Comparison of ENCODE assay signal across 2 cellular contexts in genomic region chr1:167726038-167726437, GRCh38.
TF ChIP-seq lines count a peak whose summit lies in the region.

No MANE protein-coding gene starts in this region.

TF ChIP-seq in SK-N-SH, 30 proteins besides CTCF, POLR2A, EP300 and RAD21:
- TF ChIP-seq ZBTB33 (IDR thresholded peaks at IDR 0.05; ENCODE audit: borderline replicate concordance, low read depth) (no peak), MAX (IDR thresholded peaks at IDR 0.05; ENCODE audit: low read depth) (no peak), FOXM1 (IDR thresholded peaks at IDR 0.05; ENCODE audit: low read depth) (no peak), REST (IDR thresholded peaks at IDR 0.05; ENCODE audit: low read depth, low read length) (no peak), NFIC (IDR thresholded peaks at IDR 0.05; ENCODE audit: borderline replicate concordance) (no peak), GATA2 (CRISPR knock-in tag; IDR thresholded peaks at IDR 0.05) (no peak), RFX5 (IDR thresholded peaks at IDR 0.05; ENCODE audit: low read length) (no peak), YY1 (IDR thresholded peaks at IDR 0.05; ENCODE audit: low read depth) (no peak), GABPA (IDR thresholded peaks at IDR 0.05; ENCODE audit: low read depth) (no peak), POLR2AphosphoS5 (IDR thresholded peaks at IDR 0.05; ENCODE audit: low read depth, low read length) (no peak), MEF2A (IDR thresholded peaks at IDR 0.05; ENCODE audit: borderline replicate concordance, low read depth) (no peak), SMC3 (IDR thresholded peaks at IDR 0.05; ENCODE audit: low read depth, low read length) (no peak), TAF1 (IDR thresholded peaks at IDR 0.05; ENCODE audit: borderline replicate concordance, low read depth, low read length) (no peak)
- TF ChIP-seq, protein P1, sequence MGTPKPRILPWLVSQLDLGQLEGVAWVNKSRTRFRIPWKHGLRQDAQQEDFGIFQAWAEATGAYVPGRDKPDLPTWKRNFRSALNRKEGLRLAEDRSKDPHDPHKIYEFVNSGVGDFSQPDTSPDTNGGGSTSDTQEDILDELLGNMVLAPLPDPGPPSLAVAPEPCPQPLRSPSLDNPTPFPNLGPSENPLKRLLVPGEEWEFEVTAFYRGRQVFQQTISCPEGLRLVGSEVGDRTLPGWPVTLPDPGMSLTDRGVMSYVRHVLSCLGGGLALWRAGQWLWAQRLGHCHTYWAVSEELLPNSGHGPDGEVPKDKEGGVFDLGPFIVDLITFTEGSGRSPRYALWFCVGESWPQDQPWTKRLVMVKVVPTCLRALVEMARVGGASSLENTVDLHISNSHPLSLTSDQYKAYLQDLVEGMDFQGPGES (IDR thresholded peaks at IDR 0.05; ENCODE audit: low read depth, low read length), result no peak

TF ChIP-seq in SK-N-SH treated with all-trans-retinoic acid at 6 μM for 48 hours, 23 proteins besides CTCF, POLR2A, EP300 and RAD21 (continued from another document):
- TF ChIP-seq, protein P2, sequence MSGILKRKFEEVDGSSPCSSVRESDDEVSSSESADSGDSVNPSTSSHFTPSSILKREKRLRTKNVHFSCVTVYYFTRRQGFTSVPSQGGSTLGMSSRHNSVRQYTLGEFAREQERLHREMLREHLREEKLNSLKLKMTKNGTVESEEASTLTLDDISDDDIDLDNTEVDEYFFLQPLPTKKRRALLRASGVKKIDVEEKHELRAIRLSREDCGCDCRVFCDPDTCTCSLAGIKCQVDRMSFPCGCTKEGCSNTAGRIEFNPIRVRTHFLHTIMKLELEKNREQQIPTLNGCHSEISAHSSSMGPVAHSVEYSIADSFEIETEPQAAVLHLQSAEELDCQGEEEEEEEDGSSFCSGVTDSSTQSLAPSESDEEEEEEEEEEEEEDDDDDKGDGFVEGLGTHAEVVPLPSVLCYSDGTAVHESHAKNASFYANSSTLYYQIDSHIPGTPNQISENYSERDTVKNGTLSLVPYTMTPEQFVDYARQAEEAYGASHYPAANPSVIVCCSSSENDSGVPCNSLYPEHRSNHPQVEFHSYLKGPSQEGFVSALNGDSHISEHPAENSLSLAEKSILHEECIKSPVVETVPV (CRISPR knock-in tag; IDR thresholded peaks at IDR 0.05), result no peak
- TF ChIP-seq TOX (CRISPR knock-in tag; IDR thresholded peaks at IDR 0.05; ENCODE audit: borderline replicate concordance) (no peak), ZFP3 (CRISPR knock-in tag; IDR thresholded peaks at IDR 0.05) (no peak), ZNF565 (CRISPR knock-in tag; conservative IDR thresholded peaks at IDR 0.05; ENCODE audit: low read depth) (no peak), TCF4 (CRISPR knock-in tag; IDR thresholded peaks at IDR 0.05; ENCODE audit: borderline replicate concordance) (no peak), ESRRG (CRISPR knock-in tag; IDR thresholded peaks at IDR 0.05) (no peak)
- TF ChIP-seq, protein P3, sequence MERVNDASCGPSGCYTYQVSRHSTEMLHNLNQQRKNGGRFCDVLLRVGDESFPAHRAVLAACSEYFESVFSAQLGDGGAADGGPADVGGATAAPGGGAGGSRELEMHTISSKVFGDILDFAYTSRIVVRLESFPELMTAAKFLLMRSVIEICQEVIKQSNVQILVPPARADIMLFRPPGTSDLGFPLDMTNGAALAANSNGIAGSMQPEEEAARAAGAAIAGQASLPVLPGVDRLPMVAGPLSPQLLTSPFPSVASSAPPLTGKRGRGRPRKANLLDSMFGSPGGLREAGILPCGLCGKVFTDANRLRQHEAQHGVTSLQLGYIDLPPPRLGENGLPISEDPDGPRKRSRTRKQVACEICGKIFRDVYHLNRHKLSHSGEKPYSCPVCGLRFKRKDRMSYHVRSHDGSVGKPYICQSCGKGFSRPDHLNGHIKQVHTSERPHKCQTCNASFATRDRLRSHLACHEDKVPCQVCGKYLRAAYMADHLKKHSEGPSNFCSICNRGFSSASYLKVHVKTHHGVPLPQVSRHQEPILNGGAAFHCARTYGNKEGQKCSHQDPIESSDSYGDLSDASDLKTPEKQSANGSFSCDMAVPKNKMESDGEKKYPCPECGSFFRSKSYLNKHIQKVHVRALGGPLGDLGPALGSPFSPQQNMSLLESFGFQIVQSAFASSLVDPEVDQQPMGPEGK (CRISPR knock-in tag; IDR thresholded peaks at IDR 0.05; ENCODE audit: borderline replicate concordance), result no peak
TF ChIP-seq in SK-N-SH treated with all-trans-retinoic acid at 6 μM for 48 hours: peak in this region for 0.
